In the genomic region with DNA sequence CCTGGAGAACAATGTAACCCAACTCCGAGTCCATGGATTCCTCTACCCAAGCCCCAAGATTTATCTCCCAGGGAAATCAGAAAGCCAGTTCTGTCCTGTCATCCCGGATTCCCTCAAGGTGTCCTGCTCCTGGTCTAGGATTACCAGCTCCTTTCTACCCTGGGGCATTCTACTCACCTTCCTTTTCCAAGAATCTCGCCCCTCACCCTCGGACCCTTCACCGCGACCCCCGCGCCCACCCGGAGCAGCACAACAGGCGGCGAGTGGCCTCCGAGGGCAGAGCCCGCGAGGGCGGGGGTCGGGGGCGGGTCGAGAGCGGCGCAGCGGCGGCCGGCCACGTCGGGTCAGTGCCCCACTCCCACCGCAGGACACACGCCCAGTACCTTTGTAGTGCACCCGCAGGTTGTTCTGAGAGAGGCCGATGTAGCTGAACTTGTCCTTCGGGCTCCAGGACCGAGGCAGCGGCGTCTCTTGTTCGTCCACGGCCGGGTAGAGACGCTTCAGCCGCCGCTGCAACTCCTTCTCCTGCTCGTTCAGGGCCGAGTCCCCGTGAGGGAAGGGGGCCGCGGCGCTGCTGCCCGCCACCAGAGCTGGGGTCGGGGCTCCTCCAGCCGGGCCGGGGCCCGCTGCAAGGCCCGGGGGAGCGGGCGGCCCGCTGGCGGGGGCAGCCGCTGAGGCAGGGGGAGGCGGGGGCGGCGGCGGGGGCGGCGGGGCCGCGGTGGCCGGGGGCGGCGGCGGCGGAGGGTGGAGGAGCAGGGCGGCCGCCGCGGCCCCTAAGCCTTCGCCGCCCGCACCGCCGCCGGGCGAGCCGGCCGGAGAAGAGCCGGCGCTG, we compare ENCODE assay signal across 8 cellular contexts. TPM values are rescaled to one million over a fixed set of nuclear protein-coding genes. Genes with fewer than 3 reads are reported as not detected.
DNase-seq lines count a peak whose midpoint lies in the region; ATAC-seq, FAIRE-seq and TF ChIP-seq lines count a peak whose summit lies in the region.

No MANE protein-coding gene starts in this region.

- H3K79me2 ChIP-seq in astrocyte (ENCODE audit: insufficient read depth, low read length), result peaks cover 52% of the 10 kb centered on the region

- H3K9me3 Mint-ChIP-seq in astrocyte (ENCODE audit: unreplicated experiment), result no peaks in the 10 kb centered on the region

- peak overlapping the region; percentile 55 for H2AFZ ChIP-seq in astrocyte (ENCODE audit: low read depth, low read length)

- in situ Hi-C loops in SK-MEL-5 (cut with HindIII; ENCODE audit: low pct_unique_long_range_greater_than_20kb, low sequenced_read_pairs), result no loop called here

- H3K4me2 ChIP-seq in astrocyte (ENCODE audit: low read length), result peak overlapping the region; percentile 92

- H3K4me1 Mint-ChIP-seq in astrocyte (ENCODE audit: low read depth, unreplicated experiment), result peaks cover 12% of the 10 kb centered on the region

- H4K20me1 ChIP-seq in astrocyte (ENCODE audit: insufficient read depth, low read length), result peaks cover 37% of the 10 kb centered on the region

- H3K4me3 Mint-ChIP-seq in astrocyte (ENCODE audit: unreplicated experiment), result peak overlapping the region; percentile 99

- H3K9ac ChIP-seq in astrocyte (ENCODE audit: low read length), result peak overlapping the region; percentile 92

- peaks cover 20% of the 10 kb centered on the region for H3K4me1 ChIP-seq in astrocyte (ENCODE audit: insufficient read depth, low read length)

- no peaks in the 10 kb centered on the region for H3K27me3 ChIP-seq in astrocyte (ENCODE audit: insufficient read depth, low read length)

- peak overlapping the region; percentile 83 for H3K27ac Mint-ChIP-seq in astrocyte (ENCODE audit: unreplicated experiment)

- no peaks in the 10 kb centered on the region for H3K36me3 Mint-ChIP-seq in astrocyte (ENCODE audit: low read depth, unreplicated experiment)

- no peak for FAIRE-seq in astrocyte (lab: Jason Lieb, UNC)

- peak overlapping the region; percentile 81 for H3K27ac ChIP-seq in astrocyte (ENCODE audit: low read depth, low read length)

- no peaks in the 10 kb centered on the region for H3K9me3 ChIP-seq in astrocyte (ENCODE audit: insufficient read depth, low read depth, low read length)

- peak; percentile 14 for ATAC-seq in GM19023 (IDR thresholded peaks at IDR 0.05; ENCODE audit: unreplicated experiment)
- peak; percentile 8 for ATAC-seq in HG03175 (IDR thresholded peaks at IDR 0.05; ENCODE audit: unreplicated experiment)

- DNase-seq in AG08395 (ENCODE audit: low spot score) (peak; percentile 26), SK-MEL-5 (ENCODE audit: low read depth, low spot score) (peak; percentile 40), astrocyte (ENCODE audit: low read depth) (no peak), hypothalamus (lab: John Stamatoyannopoulos, UW) (peak in 30 of 51 donors; percentile 6 to 63 (median 20)), retinal pigment epithelial cell (ENCODE audit: low read depth) (no peak), DMS79 (lab: John Stamatoyannopoulos, UW) (no peak)

- no peaks in the 10 kb centered on the region for H3K27me3 Mint-ChIP-seq in astrocyte (ENCODE audit: low read depth, unreplicated experiment)

- TF ChIP-seq CTCF in astrocyte (IDR thresholded peaks at IDR 0.05; ENCODE audit: insufficient read depth, low read depth, low read length) (no peak), retinal pigment epithelial cell (conservative IDR thresholded peaks at IDR 0.05; ENCODE audit: low read depth, low read length) (no peak)

- H3K4me3 ChIP-seq in astrocyte (ENCODE audit: insufficient read depth, low read depth, low read length) (peak overlapping the region; percentile 77), retinal pigment epithelial cell (ENCODE audit: low read length) (peak overlapping the region; percentile 66)

- no peaks in the 10 kb centered on the region for H3K36me3 ChIP-seq in astrocyte (ENCODE audit: insufficient read depth, low read length)

RNA-seq across cellular contexts. Expression of a gene that starts 0.9 kb away (rescaled TPM):
- 27.2 and 30.7 TPM in 2 replicates for total RNA-seq in SK-MEL-5 (2014; rRNA removed; shearing (Covaris generic))
- polyA plus RNA-seq in SK-MEL-5 (2015; cell fraction: cytosol; rRNA removed), result 45.1 and 61.2 TPM in 2 replicates
- 40.6 and 41.7 TPM in 2 replicates for polyA plus RNA-seq in SK-MEL-5 (2015; cell fraction: nucleus; rRNA removed)
- total RNA-seq in astrocyte, result 42.1 and 43.7 TPM in 2 replicates

Comparison
In these comparisons a context has a peak if more than half of its experiments do, and no peak if none do; other contexts are left out.
1. DNase-seq: peak in AG08395 (single experiment), SK-MEL-5 (single experiment) and hypothalamus (30 of 51); none in astrocyte (single experiment), retinal pigment epithelial cell (single experiment) and DMS79 (single experiment).